27 cellular contexts compared by ENCODE assay signal in the genomic region with DNA sequence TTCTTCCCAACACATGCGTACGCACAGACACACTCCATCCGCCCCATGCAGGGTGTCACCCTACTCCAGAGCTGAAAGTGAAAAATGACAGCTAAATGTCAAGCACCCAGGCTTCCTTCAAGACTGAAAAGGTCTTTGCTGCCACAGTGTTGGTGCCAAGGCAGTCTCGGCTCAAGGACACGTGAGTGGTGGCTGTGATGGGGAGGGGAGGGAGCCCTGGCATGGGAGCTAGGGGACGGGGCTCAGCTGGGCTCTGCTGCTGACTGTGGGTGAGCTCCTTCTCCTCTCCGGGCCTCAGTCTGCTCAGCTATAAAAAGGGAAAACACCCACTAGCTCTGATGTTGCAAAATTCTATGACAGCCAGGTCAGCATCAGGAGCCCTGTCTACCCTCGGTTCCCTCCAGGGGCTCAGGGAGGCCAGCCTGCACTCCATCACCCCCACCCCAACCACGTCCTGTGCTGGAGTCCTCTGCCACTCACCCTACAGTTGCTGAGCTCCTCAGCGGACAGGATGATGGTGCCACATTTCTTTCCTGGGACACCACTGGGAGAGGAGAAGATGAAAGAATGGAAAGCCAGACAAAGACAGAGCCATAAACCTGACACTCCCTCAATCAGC. TPM values are rescaled to one million over a fixed set of nuclear protein-coding genes. Genes with fewer than 3 reads are reported as not detected.
"Had no signal": no experiment of that assay in that cellular context is flagged by ENCODE, and none has a peak within 500 bp of the region (broad histone marks: within the 10 kb centered on the region; RNA-seq: fewer than 3 reads in every experiment).

No MANE protein-coding gene starts in this region.

- H3K4me1 ChIP-seq: adrenal gland, ascending aorta, body of pancreas had no signal

- H3K4me2 ChIP-seq: KMS-11 had no signal

- H3K9me3 ChIP-seq: adrenal gland, ascending aorta, body of pancreas had no signal

- H3K4me3 ChIP-seq: adrenal gland, ascending aorta, body of pancreas had no signal

- H3K36me3 ChIP-seq: adrenal gland, ascending aorta, WERI-Rb-1 had no signal

- H3K27me3 ChIP-seq: adrenal gland, ascending aorta, body of pancreas had no signal

- DNase-seq: activated CD4-positive, alpha-beta memory T cell treated with anti-CD3 and anti-CD28 coated beads, Interleukin-2, amount 10 ng/mL, durations not matched to agents 7 days and 5 days; activated CD4-positive, alpha-beta T cell treated with anti-CD3 and anti-CD28 coated beads for 36 hours; activated CD4-positive, alpha-beta T cell treated with anti-CD3 and anti-CD28 coated beads, Interleukin-2, amount 50 U/mL, for 1 hour; activated gamma-delta T cell; activated naive CD4-positive, alpha-beta T cell treated with anti-CD3 and anti-CD28 coated beads, Interleukin-2, amount 50 U/mL, for 16 hours; activated naive CD8-positive, alpha-beta T cell treated with anti-CD3 and anti-CD28 coated beads, Interleukin-2, amount 10 ng/mL, durations not matched to agents 7 days and 5 days; activated T-cell treated with anti-CD3 and anti-CD28 coated beads for 4 hours; activated T-cell treated with anti-CD3 and anti-CD28 coated beads, Interleukin-2, amount 50 U/mL, for 48 hours; adrenal gland; MV-4-11; NCI-H1092 treated with DMSO at 0.1 percent for 48 hours; NCI-H1436; NCI-H1694 treated with DMSO at 0.1 percent for 48 hours; NCI-H2029 treated with DMSO at 0.1 percent for 48 hours; NCI-H2171; NCI-H2227 treated with DMSO at 0.1 percent for 48 hours; NCI-H526; NCI-H82; PC-3; SHP77; T-helper 2 cell; WERI-Rb-1 had no signal

- H3K27ac ChIP-seq: adrenal gland, ascending aorta, body of pancreas, KMS-11, WERI-Rb-1 had no signal

- H3K9ac ChIP-seq: KMS-11 had no signal

- FAIRE-seq: RCC 7860 had no signal

RNA-seq across cellular contexts. Expression of gene CPNE5, which starts 47.6 kb away (rescaled TPM):
- total RNA-seq: MCF 10A, PC-3 had no signal
